In genomic region chr14:74922752-74923401, GRCh38 we compare ENCODE assay signal across 1 cellular context.
TF ChIP-seq lines count a peak whose summit lies in the region.

A gene with protein sequence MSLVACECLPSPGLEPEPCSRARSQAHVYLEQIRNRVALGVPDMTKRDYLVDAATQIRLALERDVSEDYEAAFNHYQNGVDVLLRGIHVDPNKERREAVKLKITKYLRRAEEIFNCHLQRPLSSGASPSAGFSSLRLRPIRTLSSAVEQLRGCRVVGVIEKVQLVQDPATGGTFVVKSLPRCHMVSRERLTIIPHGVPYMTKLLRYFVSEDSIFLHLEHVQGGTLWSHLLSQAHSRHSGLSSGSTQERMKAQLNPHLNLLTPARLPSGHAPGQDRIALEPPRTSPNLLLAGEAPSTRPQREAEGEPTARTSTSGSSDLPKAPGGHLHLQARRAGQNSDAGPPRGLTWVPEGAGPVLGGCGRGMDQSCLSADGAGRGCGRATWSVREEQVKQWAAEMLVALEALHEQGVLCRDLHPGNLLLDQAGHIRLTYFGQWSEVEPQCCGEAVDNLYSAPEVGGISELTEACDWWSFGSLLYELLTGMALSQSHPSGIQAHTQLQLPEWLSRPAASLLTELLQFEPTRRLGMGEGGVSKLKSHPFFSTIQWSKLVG (minus strand): TSS chr14:74923260. CDS start chr14:74921541, 1,719 bp downstream.

TF ChIP-seq in K562, 482 proteins besides CTCF, POLR2A, EP300 and RAD21 (continued from another document):
- TF ChIP-seq ZBTB34 (CRISPR knock-in tag; IDR thresholded peaks at IDR 0.05): no peak
- TF ChIP-seq U2AF1 (optimal IDR thresholded peaks at IDR 0.05; ENCODE audit: low read depth, low read length): no peak
- TF ChIP-seq, protein P1, sequence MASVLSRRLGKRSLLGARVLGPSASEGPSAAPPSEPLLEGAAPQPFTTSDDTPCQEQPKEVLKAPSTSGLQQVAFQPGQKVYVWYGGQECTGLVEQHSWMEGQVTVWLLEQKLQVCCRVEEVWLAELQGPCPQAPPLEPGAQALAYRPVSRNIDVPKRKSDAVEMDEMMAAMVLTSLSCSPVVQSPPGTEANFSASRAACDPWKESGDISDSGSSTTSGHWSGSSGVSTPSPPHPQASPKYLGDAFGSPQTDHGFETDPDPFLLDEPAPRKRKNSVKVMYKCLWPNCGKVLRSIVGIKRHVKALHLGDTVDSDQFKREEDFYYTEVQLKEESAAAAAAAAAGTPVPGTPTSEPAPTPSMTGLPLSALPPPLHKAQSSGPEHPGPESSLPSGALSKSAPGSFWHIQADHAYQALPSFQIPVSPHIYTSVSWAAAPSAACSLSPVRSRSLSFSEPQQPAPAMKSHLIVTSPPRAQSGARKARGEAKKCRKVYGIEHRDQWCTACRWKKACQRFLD (CRISPR knock-in tag; IDR thresholded peaks at IDR 0.05): peak; percentile 43; the same call in 1 of the 2 replicates
- TF ChIP-seq LCOR (CRISPR knock-in tag; IDR thresholded peaks at IDR 0.05): no peak
- no peak for TF ChIP-seq CAMTA2 (CRISPR knock-in tag; conservative IDR thresholded peaks at IDR 0.05)
- TF ChIP-seq JUND (IDR thresholded peaks at IDR 0.05; ENCODE audit: borderline replicate concordance, low read depth, low read length): peak; percentile 87
- peak; percentile 69; the same call in 1 of the 3 replicates for TF ChIP-seq JUND (tag; IDR thresholded peaks at IDR 0.05; ENCODE audit: borderline replicate concordance, low read depth, low read length)
- TF ChIP-seq PHF21A (IDR thresholded peaks at IDR 0.05; ENCODE audit: borderline replicate concordance, low read depth): peak; percentile 99
- TF ChIP-seq ZFX (CRISPR knock-in tag; IDR thresholded peaks at IDR 0.05): peak; percentile 96
- peak; percentile 69; the same call in 1 of the 2 replicates for TF ChIP-seq PHF8 (IDR thresholded peaks at IDR 0.05; ENCODE audit: borderline replicate concordance, low read length)
- no peak for TF ChIP-seq SREBF2 (CRISPR knock-in tag; IDR thresholded peaks at IDR 0.05)
- no peak for TF ChIP-seq THAP12 (CRISPR knock-in tag; IDR thresholded peaks at IDR 0.05)
- peak; percentile 83 for TF ChIP-seq POLR2G (IDR thresholded peaks at IDR 0.05; ENCODE audit: low read depth, low read length)
- TF ChIP-seq CC2D1A (IDR thresholded peaks at IDR 0.05): no peak
- TF ChIP-seq, protein P2, sequence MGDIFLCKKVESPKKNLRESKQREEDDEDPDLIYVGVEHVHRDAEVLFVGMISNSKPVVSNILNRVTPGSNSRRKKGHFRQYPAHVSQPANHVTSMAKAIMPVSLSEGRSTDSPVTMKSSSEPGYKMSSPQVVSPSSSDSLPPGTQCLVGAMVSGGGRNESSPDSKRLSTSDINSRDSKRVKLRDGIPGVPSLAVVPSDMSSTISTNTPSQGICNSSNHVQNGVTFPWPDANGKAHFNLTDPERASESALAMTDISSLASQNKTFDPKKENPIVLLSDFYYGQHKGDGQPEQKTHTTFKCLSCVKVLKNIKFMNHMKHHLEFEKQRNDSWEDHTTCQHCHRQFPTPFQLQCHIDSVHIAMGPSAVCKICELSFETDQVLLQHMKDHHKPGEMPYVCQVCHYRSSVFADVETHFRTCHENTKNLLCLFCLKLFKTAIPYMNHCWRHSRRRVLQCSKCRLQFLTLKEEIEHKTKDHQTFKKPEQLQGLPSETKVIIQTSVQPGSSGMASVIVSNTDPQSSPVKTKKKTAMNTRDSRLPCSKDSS (IDR thresholded peaks at IDR 0.05; ENCODE audit: low read depth, partially characterized antibody): no peak
- TF ChIP-seq NRF1 (conservative IDR thresholded peaks at IDR 0.05 in 1 of 2, IDR thresholded peaks at IDR 0.05 in 1 of 2): no peak
- TF ChIP-seq NFIX (CRISPR knock-in tag; IDR thresholded peaks at IDR 0.05; ENCODE audit: low read depth): no peak
- no peak for TF ChIP-seq ESRRA (IDR thresholded peaks at IDR 0.05; ENCODE audit: borderline replicate concordance, low read depth)
- peak; percentile 79 for TF ChIP-seq SMAD1 (IDR thresholded peaks at IDR 0.05; ENCODE audit: low read depth, low read length, partially characterized antibody)
- peak; percentile 45; the same call in 1 of the 2 replicates for TF ChIP-seq MYC (IDR thresholded peaks at IDR 0.05; ENCODE audit: low read depth, low read length)
- TF ChIP-seq MYC (CRISPR knock-in tag; IDR thresholded peaks at IDR 0.05; ENCODE audit: borderline replicate concordance, low read depth): no peak
- TF ChIP-seq MNT (conservative IDR thresholded peaks at IDR 0.05): peak in 1 of 2 experiments; percentile 64; a peak in 3 of 4 replicates
- no peak for TF ChIP-seq KLF6 (CRISPR knock-in tag; IDR thresholded peaks at IDR 0.05; ENCODE audit: borderline replicate concordance)
- TF ChIP-seq MBD2 (IDR thresholded peaks at IDR 0.05; ENCODE audit: borderline replicate concordance, low read depth): peak; percentile 25; the same call in 1 of the 2 replicates
- 0 out of 2 replicates have a peak, but pooled peaks have one; percentile 22 for TF ChIP-seq FOXK1 (CRISPR knock-in tag; IDR thresholded peaks at IDR 0.05; ENCODE audit: borderline replicate concordance)
- peak; percentile 52; the same call in 1 of the 2 replicates for TF ChIP-seq ZBTB7A (IDR thresholded peaks at IDR 0.05; ENCODE audit: borderline replicate concordance, control insufficient read depth, low read depth, low read length)
- TF ChIP-seq, protein P3, sequence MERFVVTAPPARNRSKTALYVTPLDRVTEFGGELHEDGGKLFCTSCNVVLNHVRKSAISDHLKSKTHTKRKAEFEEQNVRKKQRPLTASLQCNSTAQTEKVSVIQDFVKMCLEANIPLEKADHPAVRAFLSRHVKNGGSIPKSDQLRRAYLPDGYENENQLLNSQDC (CRISPR knock-in tag; IDR thresholded peaks at IDR 0.05): no peak
- no peak for TF ChIP-seq GATA2 (CRISPR knock-in tag; IDR thresholded peaks at IDR 0.05)
- TF ChIP-seq, protein P4, sequence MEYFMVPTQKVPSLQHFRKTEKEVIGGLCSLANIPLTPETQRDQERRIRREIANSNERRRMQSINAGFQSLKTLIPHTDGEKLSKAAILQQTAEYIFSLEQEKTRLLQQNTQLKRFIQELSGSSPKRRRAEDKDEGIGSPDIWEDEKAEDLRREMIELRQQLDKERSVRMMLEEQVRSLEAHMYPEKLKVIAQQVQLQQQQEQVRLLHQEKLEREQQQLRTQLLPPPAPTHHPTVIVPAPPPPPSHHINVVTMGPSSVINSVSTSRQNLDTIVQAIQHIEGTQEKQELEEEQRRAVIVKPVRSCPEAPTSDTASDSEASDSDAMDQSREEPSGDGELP (CRISPR knock-in tag; IDR thresholded peaks at IDR 0.05; ENCODE audit: borderline replicate concordance): peak; percentile 38; the same call in 1 of the 2 replicates
- peak; percentile 56; the same call in 1 of the 2 replicates for TF ChIP-seq EP400 (IDR thresholded peaks at IDR 0.05)
- TF ChIP-seq, protein P5, sequence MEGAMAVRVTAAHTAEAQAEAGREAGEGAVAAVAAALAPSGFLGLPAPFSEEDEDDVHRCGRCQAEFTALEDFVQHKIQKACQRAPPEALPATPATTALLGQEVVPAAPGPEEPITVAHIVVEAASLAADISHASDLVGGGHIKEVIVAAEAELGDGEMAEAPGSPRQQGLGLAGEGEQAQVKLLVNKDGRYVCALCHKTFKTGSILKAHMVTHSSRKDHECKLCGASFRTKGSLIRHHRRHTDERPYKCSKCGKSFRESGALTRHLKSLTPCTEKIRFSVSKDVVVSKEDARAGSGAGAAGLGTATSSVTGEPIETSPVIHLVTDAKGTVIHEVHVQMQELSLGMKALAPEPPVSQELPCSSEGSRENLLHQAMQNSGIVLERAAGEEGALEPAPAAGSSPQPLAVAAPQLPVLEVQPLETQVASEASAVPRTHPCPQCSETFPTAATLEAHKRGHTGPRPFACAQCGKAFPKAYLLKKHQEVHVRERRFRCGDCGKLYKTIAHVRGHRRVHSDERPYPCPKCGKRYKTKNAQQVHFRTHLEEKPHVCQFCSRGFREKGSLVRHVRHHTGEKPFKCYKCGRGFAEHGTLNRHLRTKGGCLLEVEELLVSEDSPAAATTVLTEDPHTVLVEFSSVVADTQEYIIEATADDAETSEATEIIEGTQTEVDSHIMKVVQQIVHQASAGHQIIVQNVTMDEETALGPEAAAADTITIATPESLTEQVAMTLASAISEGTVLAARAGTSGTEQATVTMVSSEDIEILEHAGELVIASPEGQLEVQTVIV (CRISPR knock-in tag; IDR thresholded peaks at IDR 0.05; ENCODE audit: borderline replicate concordance): peak; percentile 87
TF ChIP-seq in K562: peak in this region for 36.
